14 cellular contexts compared by ENCODE assay signal in genomic region chr10:86782691-86783418, GRCh38. TPM values are rescaled to one million over a fixed set of nuclear protein-coding genes. Genes with fewer than 3 reads are reported as not detected.
DNase-seq lines count a peak whose midpoint lies in the region; ATAC-seq and TF ChIP-seq lines count a peak whose summit lies in the region.
"Had no signal": no experiment of that assay in that cellular context is flagged by ENCODE, and none has a peak within 500 bp of the region (broad histone marks: within the 10 kb centered on the region; RNA-seq: fewer than 3 reads in every experiment).

No MANE protein-coding gene starts in this region.

- H3K27me3 ChIP-seq in thyroid gland = no peaks in the 10 kb centered on the region
- no peaks in the 10 kb centered on the region for H3K27me3 ChIP-seq in CD4-positive, alpha-beta T cell (ENCODE audit: control insufficient read depth, insufficient read depth, low read length)
- H3K27me3 ChIP-seq: neural progenitor cell had no signal

- peak overlapping the region; percentile 44 to 85 (median 71) for H3K27ac ChIP-seq in thyroid gland
- no peak overlapping the region for H3K27ac ChIP-seq in CD4-positive, alpha-beta T cell (ENCODE audit: low read depth, low read length)
- H3K27ac ChIP-seq: 22Rv1, neural progenitor cell had no signal

- H3K4me1 Mint-ChIP-seq in activated T-cell treated with anti-CD3 and anti-CD28 coated beads, Interleukin-2, amount 50 U/mL, for 72 hours (ENCODE audit: low read depth) = no peaks in the 10 kb centered on the region
- H3K4me1 Mint-ChIP-seq in WTC11 (peaks cover 32% of the 10 kb centered on the region), T-helper 17 cell (peaks cover 9% of the 10 kb centered on the region)
- H3K4me1 Mint-ChIP-seq in CD4-positive, alpha-beta T cell (ENCODE audit: low read depth) = peaks cover 10% of the 10 kb centered on the region

- peaks cover 42 to 58% of the 10 kb centered on the region in 2 donors for H3K4me1 ChIP-seq in thyroid gland

- DNase-seq in activated T-cell treated with anti-CD3 and anti-CD28 coated beads, Interleukin-2, amount 50 U/mL, for 72 hours = no peak
- DNase-seq in activated T-cell treated with anti-CD3 and anti-CD28 coated beads, Interleukin-2, amount 50 U/mL, for 1 hour = no peak
- DNase-seq in WTC11 (ENCODE audit: low spot score) = no peak
- DNase-seq in thyroid gland = no peak
- no peak for DNase-seq in CD4-positive, alpha-beta T cell
- DNase-seq in T-helper 17 cell = no peak
- DNase-seq in NCI-H2196 (lab: John Stamatoyannopoulos, UW; ENCODE audit: unreplicated experiment) = no peak
- DNase-seq: activated CD4-positive, alpha-beta T cell treated with anti-CD3 and anti-CD28 coated beads for 36 hours; activated gamma-delta T cell treated with Interleukin-2 at 50 U/mL for 16 hours; NCI-H1694 treated with DMSO at 0.1 percent for 48 hours had no signal

- ATAC-seq in activated T-cell treated with anti-CD3 and anti-CD28 coated beads, Interleukin-2, amount 50 U/mL, for 72 hours (replicated peaks in 1 of 2) = peak; percentile 50 to 83
- ATAC-seq in HG02642 (IDR thresholded peaks at IDR 0.05; ENCODE audit: poor library complexity, unreplicated experiment) (peak; percentile 81), WTC11 (no peak), T-helper 17 cell (no peak)
- ATAC-seq in CD4-positive, alpha-beta T cell (ENCODE audit: poor library complexity) = no peak
- ATAC-seq: activated CD4-positive, alpha-beta T cell treated with anti-CD3 and anti-CD28 coated beads for 36 hours; stimulated activated memory B cell treated with anti-CD40 and anti-IgM and Interleukin-4, amounts not matched to agents 10 μg/mL and 1 μg/mL and 100 μg/mL, for 72 hours had no signal

- peaks cover 6 to 7% of the 10 kb centered on the region in 2 donors for H3K36me3 Mint-ChIP-seq in activated T-cell treated with anti-CD3 and anti-CD28 coated beads, Interleukin-2, amount 50 U/mL, for 72 hours (ENCODE audit: insufficient read depth in 2 of 2)
- H3K36me3 Mint-ChIP-seq in WTC11 (peaks cover 8% of the 10 kb centered on the region), T-helper 17 cell (ENCODE audit: low read depth) (peaks cover 9% of the 10 kb centered on the region)
- H3K36me3 Mint-ChIP-seq in CD4-positive, alpha-beta T cell (ENCODE audit: low read depth) = no peaks in the 10 kb centered on the region

- TF ChIP-seq CTCF in WTC11 (IDR thresholded peaks at IDR 0.05) = no peak
- no peak for TF ChIP-seq CTCF in thyroid gland (IDR thresholded peaks at IDR 0.05)
- no peak for TF ChIP-seq CTCF in CD4-positive, alpha-beta T cell (IDR thresholded peaks at IDR 0.05)

- POLR2A ChIA-PET in WTC11 (lab: Charles Lee) = no interaction called here
- POLR2A ChIA-PET in CD4-positive, alpha-beta T cell (lab: Charles Lee) = no interaction called here

- H3K9me3 ChIP-seq in thyroid gland (no peaks in the 10 kb centered on the region), T-helper 17 cell (ENCODE audit: control insufficient read depth, low read length, poor library complexity, severe bottlenecking) (no peaks in the 10 kb centered on the region)
- no peaks in the 10 kb centered on the region for H3K9me3 ChIP-seq in CD4-positive, alpha-beta T cell (ENCODE audit: control insufficient read depth, low read length)

- intact Hi-C loops in thyroid gland (cut with DNase I) = no loop called here
- intact Hi-C loops in CD4-positive, alpha-beta T cell (cut with DNase I, micrococcal nuclease) = no loop called here

- CTCF ChIA-PET in WTC11 (lab: Charles Lee) = no interaction called here
- CTCF ChIA-PET in CD4-positive, alpha-beta T cell (lab: Charles Lee) = no interaction called here

- no peaks in the 10 kb centered on the region for H3K36me3 ChIP-seq in thyroid gland
- H3K36me3 ChIP-seq: neural progenitor cell had no signal

- no peak for TF ChIP-seq POLR2A in thyroid gland (IDR thresholded peaks at IDR 0.05)

- WGBS in thyroid gland, 2 donors = 91% methylated on average over 1 of the region's 1 CpG

- H3K4me3 ChIP-seq in thyroid gland (replicated peaks in 1 of 3) = no peak overlapping the region
- H3K4me3 ChIP-seq: neural progenitor cell had no signal

- H3K9me3 Mint-ChIP-seq in activated T-cell treated with anti-CD3 and anti-CD28 coated beads, Interleukin-2, amount 50 U/mL, for 72 hours = peaks cover 7% of the 10 kb centered on the region in 2 donors
- H3K9me3 Mint-ChIP-seq in WTC11 = 0 out of 2 replicates have a peak, but pooled peaks cover 4% of the 10 kb centered on the region
- peaks cover 3% of the 10 kb centered on the region for H3K9me3 Mint-ChIP-seq in CD4-positive, alpha-beta T cell

- H3K27me3 Mint-ChIP-seq in activated T-cell treated with anti-CD3 and anti-CD28 coated beads, Interleukin-2, amount 50 U/mL, for 72 hours (ENCODE audit: low read depth) = no peaks in the 10 kb centered on the region
- H3K27me3 Mint-ChIP-seq in WTC11 (ENCODE audit: low read depth) (no peaks in the 10 kb centered on the region), T-helper 17 cell (no peaks in the 10 kb centered on the region)
- no peaks in the 10 kb centered on the region for H3K27me3 Mint-ChIP-seq in CD4-positive, alpha-beta T cell
- H3K27me3 Mint-ChIP-seq: stimulated activated memory B cell treated with anti-CD40 and anti-IgM and Interleukin-4, amounts not matched to agents 10 μg/mL and 1 μg/mL and 100 μg/mL, for 72 hours had no signal

- H3K27ac Mint-ChIP-seq in activated T-cell treated with anti-CD3 and anti-CD28 coated beads, Interleukin-2, amount 50 U/mL, for 72 hours = no peak overlapping the region
- H3K27ac Mint-ChIP-seq in WTC11 (peak overlapping the region; percentile 81), T-helper 17 cell (no peak overlapping the region)
- no peak overlapping the region for H3K27ac Mint-ChIP-seq in CD4-positive, alpha-beta T cell
- H3K27ac Mint-ChIP-seq: activated CD4-positive, alpha-beta T cell treated with anti-CD3 and anti-CD28 coated beads for 36 hours; neural progenitor cell; stimulated activated memory B cell treated with anti-CD40 and anti-IgM and Interleukin-4, amounts not matched to agents 10 μg/mL and 1 μg/mL and 100 μg/mL, for 72 hours had no signal

- H3K4me3 Mint-ChIP-seq in activated T-cell treated with anti-CD3 and anti-CD28 coated beads, Interleukin-2, amount 50 U/mL, for 72 hours = peak overlapping the region in 1 of 2 donors; percentile 10
- H3K4me3 Mint-ChIP-seq in WTC11 (no peak overlapping the region), T-helper 17 cell (no peak overlapping the region)
- no peak overlapping the region for H3K4me3 Mint-ChIP-seq in CD4-positive, alpha-beta T cell
- H3K4me3 Mint-ChIP-seq: activated CD4-positive, alpha-beta T cell treated with anti-CD3 and anti-CD28 coated beads for 36 hours; neural progenitor cell; stimulated activated memory B cell treated with anti-CD40 and anti-IgM and Interleukin-4, amounts not matched to agents 10 μg/mL and 1 μg/mL and 100 μg/mL, for 72 hours had no signal

TF ChIP-seq in WTC11, 78 proteins besides CTCF, POLR2A, EP300 and RAD21:
- TF ChIP-seq ZNF121 (CRISPR knock-in tag; IDR thresholded peaks at IDR 0.05) = no peak
- TF ChIP-seq HMGA2 (CRISPR knock-in tag; IDR thresholded peaks at IDR 0.05) = no peak
- TF ChIP-seq GRHL2 (CRISPR knock-in tag; IDR thresholded peaks at IDR 0.05; ENCODE audit: insufficient replicate concordance, severe bottlenecking) = no peak
- no peak for TF ChIP-seq E2F5 (CRISPR knock-in tag; IDR thresholded peaks at IDR 0.05)

RNA-seq across cellular contexts. Expression of gene BMPR1A, which starts 26.4 kb away (rescaled TPM):
- 10 to 100 TPM in 1 of 2 donors, 1 to 10 TPM in 1; 7.0 to 11.8 TPM for total RNA-seq in activated T-cell treated with anti-CD3 and anti-CD28 coated beads, Interleukin-2, amount 50 U/mL, for 72 hours
- 99.7 to 107 TPM (median 104 TPM) in 3 replicates for total RNA-seq in WTC11 (2021)
- 10 to 100 TPM; 72.7 to 89.5 (median 84.2) TPM for total RNA-seq in thyroid gland
- total RNA-seq in CD4-positive, alpha-beta T cell = 1 to 10 TPM; 1.9 to 2.6 TPM
- total RNA-seq in T-helper 17 cell = 10 to 100 TPM in 1 of 2 donors, 1 to 10 TPM in 1; 7.6 to 14.8 TPM

Comparison
In these comparisons a context has a peak if more than half of its experiments do, and no peak if none do; other contexts are left out.
1. ATAC-seq: peak in activated T-cell treated with anti-CD3 and anti-CD28 coated beads, Interleukin-2, amount 50 U/mL, for 72 hours (2 of 2) and HG02642 (single experiment); none in WTC11 (single experiment), CD4-positive, alpha-beta T cell (single experiment) and T-helper 17 cell (single experiment).